1 cellular context compared by ENCODE assay signal in the genomic region with DNA sequence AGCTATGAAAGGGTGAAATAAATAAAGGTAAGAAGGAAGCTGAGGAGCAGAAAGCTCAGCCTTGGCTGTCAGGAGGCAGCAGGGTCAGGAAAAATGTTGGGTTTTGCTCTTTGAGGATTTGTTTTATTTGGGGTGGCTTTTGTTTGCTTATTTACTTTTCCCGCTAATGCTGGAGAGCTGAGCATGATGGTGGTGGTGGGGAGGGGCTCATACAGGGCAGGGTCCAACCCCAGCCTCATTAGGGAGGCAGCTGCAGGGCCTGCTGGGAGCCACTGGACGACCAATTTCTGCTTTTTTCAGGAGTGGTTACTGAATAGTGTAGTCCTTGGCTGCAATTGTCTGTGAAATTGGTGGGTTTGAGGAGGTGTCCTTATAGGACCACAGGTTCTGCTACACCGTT.
TF ChIP-seq lines count a peak whose summit lies in the region.

No MANE protein-coding gene starts in this region.

TF ChIP-seq in HepG2, 621 proteins besides CTCF, POLR2A, EP300 and RAD21 (continued from another document and continues in another):
- TF ChIP-seq SOX13 (IDR thresholded peaks at IDR 0.05) = no peak
- peak in 1 of 2 experiments; percentile 55; a peak in 2 of 4 replicates for TF ChIP-seq SOX13 (CRISPR knock-in tag; conservative IDR thresholded peaks at IDR 0.05 in 1 of 2, IDR thresholded peaks at IDR 0.05 in 1 of 2)
- TF ChIP-seq PHF20 (CRISPR knock-in tag; IDR thresholded peaks at IDR 0.05) = no peak
- TF ChIP-seq HOXA3 (CRISPR knock-in tag; IDR thresholded peaks at IDR 0.05) = peak; percentile 58
- TF ChIP-seq, protein P1, sequence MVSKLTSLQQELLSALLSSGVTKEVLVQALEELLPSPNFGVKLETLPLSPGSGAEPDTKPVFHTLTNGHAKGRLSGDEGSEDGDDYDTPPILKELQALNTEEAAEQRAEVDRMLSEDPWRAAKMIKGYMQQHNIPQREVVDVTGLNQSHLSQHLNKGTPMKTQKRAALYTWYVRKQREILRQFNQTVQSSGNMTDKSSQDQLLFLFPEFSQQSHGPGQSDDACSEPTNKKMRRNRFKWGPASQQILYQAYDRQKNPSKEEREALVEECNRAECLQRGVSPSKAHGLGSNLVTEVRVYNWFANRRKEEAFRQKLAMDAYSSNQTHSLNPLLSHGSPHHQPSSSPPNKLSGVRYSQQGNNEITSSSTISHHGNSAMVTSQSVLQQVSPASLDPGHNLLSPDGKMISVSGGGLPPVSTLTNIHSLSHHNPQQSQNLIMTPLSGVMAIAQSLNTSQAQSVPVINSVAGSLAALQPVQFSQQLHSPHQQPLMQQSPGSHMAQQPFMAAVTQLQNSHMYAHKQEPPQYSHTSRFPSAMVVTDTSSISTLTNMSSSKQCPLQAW (CRISPR knock-in tag; IDR thresholded peaks at IDR 0.05) = 0 out of 2 replicates have a peak, but pooled peaks have one; percentile 23
- no peak for TF ChIP-seq ARNT (IDR thresholded peaks at IDR 0.05)
- TF ChIP-seq, protein P2, sequence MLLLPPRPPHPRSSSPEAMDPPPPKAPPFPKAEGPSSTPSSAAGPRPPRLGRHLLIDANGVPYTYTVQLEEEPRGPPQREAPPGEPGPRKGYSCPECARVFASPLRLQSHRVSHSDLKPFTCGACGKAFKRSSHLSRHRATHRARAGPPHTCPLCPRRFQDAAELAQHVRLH (CRISPR knock-in tag; IDR thresholded peaks at IDR 0.05; ENCODE audit: borderline replicate concordance, low read depth) = peak; percentile 58; the same call in 1 of the 2 replicates
- TF ChIP-seq, protein P3, sequence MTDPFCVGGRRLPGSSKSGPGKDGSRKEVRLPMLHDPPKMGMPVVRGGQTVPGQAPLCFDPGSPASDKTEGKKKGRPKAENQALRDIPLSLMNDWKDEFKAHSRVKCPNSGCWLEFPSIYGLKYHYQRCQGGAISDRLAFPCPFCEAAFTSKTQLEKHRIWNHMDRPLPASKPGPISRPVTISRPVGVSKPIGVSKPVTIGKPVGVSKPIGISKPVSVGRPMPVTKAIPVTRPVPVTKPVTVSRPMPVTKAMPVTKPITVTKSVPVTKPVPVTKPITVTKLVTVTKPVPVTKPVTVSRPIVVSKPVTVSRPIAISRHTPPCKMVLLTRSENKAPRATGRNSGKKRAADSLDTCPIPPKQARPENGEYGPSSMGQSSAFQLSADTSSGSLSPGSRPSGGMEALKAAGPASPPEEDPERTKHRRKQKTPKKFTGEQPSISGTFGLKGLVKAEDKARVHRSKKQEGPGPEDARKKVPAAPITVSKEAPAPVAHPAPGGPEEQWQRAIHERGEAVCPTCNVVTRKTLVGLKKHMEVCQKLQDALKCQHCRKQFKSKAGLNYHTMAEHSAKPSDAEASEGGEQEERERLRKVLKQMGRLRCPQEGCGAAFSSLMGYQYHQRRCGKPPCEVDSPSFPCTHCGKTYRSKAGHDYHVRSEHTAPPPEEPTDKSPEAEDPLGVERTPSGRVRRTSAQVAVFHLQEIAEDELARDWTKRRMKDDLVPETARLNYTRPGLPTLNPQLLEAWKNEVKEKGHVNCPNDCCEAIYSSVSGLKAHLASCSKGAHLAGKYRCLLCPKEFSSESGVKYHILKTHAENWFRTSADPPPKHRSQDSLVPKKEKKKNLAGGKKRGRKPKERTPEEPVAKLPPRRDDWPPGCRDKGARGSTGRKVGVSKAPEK (CRISPR knock-in tag; IDR thresholded peaks at IDR 0.05; ENCODE audit: borderline replicate concordance) = no peak
- TF ChIP-seq PITX1 (CRISPR knock-in tag; IDR thresholded peaks at IDR 0.05) = peak; percentile 67
- no peak for TF ChIP-seq ZNF446 (CRISPR knock-in tag; IDR thresholded peaks at IDR 0.05)
- TF ChIP-seq FOXA3 (CRISPR knock-in tag; IDR thresholded peaks at IDR 0.05) = peak; percentile 79
- no peak for TF ChIP-seq ZNF776 (CRISPR knock-in tag; IDR thresholded peaks at IDR 0.05)
- no peak for TF ChIP-seq ZNF670 (CRISPR knock-in tag; IDR thresholded peaks at IDR 0.05; ENCODE audit: borderline replicate concordance)
- TF ChIP-seq, protein P4, sequence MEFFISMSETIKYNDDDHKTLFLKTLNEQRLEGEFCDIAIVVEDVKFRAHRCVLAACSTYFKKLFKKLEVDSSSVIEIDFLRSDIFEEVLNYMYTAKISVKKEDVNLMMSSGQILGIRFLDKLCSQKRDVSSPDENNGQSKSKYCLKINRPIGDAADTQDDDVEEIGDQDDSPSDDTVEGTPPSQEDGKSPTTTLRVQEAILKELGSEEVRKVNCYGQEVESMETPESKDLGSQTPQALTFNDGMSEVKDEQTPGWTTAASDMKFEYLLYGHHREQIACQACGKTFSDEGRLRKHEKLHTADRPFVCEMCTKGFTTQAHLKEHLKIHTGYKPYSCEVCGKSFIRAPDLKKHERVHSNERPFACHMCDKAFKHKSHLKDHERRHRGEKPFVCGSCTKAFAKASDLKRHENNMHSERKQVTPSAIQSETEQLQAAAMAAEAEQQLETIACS (CRISPR knock-in tag; IDR thresholded peaks at IDR 0.05) = no peak
- no peak for TF ChIP-seq ZNF564 (CRISPR knock-in tag; IDR thresholded peaks at IDR 0.05)
- no peak for TF ChIP-seq MLLT10 (CRISPR knock-in tag; IDR thresholded peaks at IDR 0.05)
- peak in 1 of 2 experiments; percentile 67; a peak in 1 of 4 replicates for TF ChIP-seq KLF16 (CRISPR knock-in tag; IDR thresholded peaks at IDR 0.05)
- TF ChIP-seq, protein P5, sequence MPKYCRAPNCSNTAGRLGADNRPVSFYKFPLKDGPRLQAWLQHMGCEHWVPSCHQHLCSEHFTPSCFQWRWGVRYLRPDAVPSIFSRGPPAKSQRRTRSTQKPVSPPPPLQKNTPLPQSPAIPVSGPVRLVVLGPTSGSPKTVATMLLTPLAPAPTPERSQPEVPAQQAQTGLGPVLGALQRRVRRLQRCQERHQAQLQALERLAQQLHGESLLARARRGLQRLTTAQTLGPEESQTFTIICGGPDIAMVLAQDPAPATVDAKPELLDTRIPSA (CRISPR knock-in tag; IDR thresholded peaks at IDR 0.05; ENCODE audit: borderline replicate concordance) = no peak
- TF ChIP-seq, protein P6, sequence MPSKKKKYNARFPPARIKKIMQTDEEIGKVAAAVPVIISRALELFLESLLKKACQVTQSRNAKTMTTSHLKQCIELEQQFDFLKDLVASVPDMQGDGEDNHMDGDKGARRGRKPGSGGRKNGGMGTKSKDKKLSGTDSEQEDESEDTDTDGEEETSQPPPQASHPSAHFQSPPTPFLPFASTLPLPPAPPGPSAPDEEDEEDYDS (CRISPR knock-in tag; IDR thresholded peaks at IDR 0.05) = peak; percentile 18; the same call in 1 of the 2 replicates
- TF ChIP-seq ZNF230 (CRISPR knock-in tag; IDR thresholded peaks at IDR 0.05) = 0 out of 2 replicates have a peak, but pooled peaks have one; percentile 32
- TF ChIP-seq SALL1 (CRISPR knock-in tag; IDR thresholded peaks at IDR 0.05) = peak; percentile 56; the same call in 1 of the 2 replicates
- TF ChIP-seq POGZ (CRISPR knock-in tag; IDR thresholded peaks at IDR 0.05) = peak; percentile 42; the same call in 1 of the 2 replicates
- no peak for TF ChIP-seq ZBTB38 (CRISPR knock-in tag; IDR thresholded peaks at IDR 0.05)
- TF ChIP-seq HDAC2 (CRISPR knock-in tag; IDR thresholded peaks at IDR 0.05) = peak; percentile 35; the same call in 1 of the 2 replicates
- no peak for TF ChIP-seq ZC3H4 (CRISPR knock-in tag; IDR thresholded peaks at IDR 0.05; ENCODE audit: borderline replicate concordance)
- no peak for TF ChIP-seq NKX3-1 (CRISPR knock-in tag; IDR thresholded peaks at IDR 0.05)
- TF ChIP-seq, protein P7, sequence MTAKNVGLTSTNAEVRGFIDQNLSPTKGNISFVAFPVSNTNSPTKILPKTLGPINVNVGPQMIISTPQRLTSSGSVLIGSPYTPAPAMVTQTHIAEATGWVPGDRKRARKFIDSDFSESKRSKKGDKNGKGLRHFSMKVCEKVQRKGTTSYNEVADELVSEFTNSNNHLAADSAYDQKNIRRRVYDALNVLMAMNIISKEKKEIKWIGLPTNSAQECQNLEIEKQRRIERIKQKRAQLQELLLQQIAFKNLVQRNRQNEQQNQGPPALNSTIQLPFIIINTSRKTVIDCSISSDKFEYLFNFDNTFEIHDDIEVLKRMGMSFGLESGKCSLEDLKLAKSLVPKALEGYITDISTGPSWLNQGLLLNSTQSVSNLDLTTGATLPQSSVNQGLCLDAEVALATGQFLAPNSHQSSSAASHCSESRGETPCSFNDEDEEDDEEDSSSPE (CRISPR knock-in tag; IDR thresholded peaks at IDR 0.05) = 0 out of 2 replicates have a peak, but pooled peaks have one; percentile 41
- no peak for TF ChIP-seq ZNF451 (CRISPR knock-in tag; IDR thresholded peaks at IDR 0.05)
- no peak for TF ChIP-seq ZNF256 (CRISPR knock-in tag; conservative IDR thresholded peaks at IDR 0.05)
- TF ChIP-seq ZNF660 (CRISPR knock-in tag; IDR thresholded peaks at IDR 0.05; ENCODE audit: borderline replicate concordance, low read depth) = no peak
- TF ChIP-seq, protein P8, sequence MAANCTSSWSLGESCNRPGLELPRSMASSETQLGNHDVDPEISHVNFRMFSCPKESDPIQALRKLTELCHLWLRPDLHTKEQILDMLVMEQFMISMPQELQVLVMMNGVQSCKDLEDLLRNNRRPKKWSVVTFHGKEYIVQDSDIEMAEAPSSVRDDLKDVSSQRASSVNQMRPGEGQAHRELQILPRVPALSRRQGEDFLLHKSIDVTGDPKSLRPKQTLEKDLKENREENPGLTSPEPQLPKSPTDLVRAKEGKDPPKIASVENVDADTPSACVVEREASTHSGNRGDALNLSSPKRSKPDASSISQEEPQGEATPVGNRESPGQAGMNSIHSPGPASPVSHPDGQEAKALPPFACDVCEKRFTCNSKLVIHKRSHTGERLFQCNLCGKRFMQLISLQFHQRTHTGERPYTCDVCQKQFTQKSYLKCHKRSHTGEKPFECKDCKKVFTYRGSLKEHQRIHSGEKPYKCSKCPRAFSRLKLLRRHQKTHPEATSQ (CRISPR knock-in tag; IDR thresholded peaks at IDR 0.05; ENCODE audit: borderline replicate concordance) = no peak
- no peak for TF ChIP-seq ZNF17 (CRISPR knock-in tag; IDR thresholded peaks at IDR 0.05)
- no peak for TF ChIP-seq FOXM1 (CRISPR knock-in tag; IDR thresholded peaks at IDR 0.05)
- peak; percentile 59; the same call in 1 of the 2 replicates for TF ChIP-seq SOX5 (CRISPR knock-in tag; IDR thresholded peaks at IDR 0.05; ENCODE audit: borderline replicate concordance)
- no peak for TF ChIP-seq IRF2 (CRISPR knock-in tag; IDR thresholded peaks at IDR 0.05)
- TF ChIP-seq, protein P9, sequence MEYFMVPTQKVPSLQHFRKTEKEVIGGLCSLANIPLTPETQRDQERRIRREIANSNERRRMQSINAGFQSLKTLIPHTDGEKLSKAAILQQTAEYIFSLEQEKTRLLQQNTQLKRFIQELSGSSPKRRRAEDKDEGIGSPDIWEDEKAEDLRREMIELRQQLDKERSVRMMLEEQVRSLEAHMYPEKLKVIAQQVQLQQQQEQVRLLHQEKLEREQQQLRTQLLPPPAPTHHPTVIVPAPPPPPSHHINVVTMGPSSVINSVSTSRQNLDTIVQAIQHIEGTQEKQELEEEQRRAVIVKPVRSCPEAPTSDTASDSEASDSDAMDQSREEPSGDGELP (IDR thresholded peaks at IDR 0.05; ENCODE audit: borderline replicate concordance, low read depth) = peak; percentile 31; the same call in 1 of the 2 replicates
- no peak for TF ChIP-seq ZNF766 (CRISPR knock-in tag; IDR thresholded peaks at IDR 0.05; ENCODE audit: borderline replicate concordance)
- TF ChIP-seq ZNF430 (CRISPR knock-in tag; IDR thresholded peaks at IDR 0.05) = no peak
- no peak for TF ChIP-seq RBM22 (optimal IDR thresholded peaks at IDR 0.05; ENCODE audit: low read length)
- no peak for TF ChIP-seq KLF9 (CRISPR knock-in tag; IDR thresholded peaks at IDR 0.05; ENCODE audit: low read depth)
- TF ChIP-seq, protein P10, sequence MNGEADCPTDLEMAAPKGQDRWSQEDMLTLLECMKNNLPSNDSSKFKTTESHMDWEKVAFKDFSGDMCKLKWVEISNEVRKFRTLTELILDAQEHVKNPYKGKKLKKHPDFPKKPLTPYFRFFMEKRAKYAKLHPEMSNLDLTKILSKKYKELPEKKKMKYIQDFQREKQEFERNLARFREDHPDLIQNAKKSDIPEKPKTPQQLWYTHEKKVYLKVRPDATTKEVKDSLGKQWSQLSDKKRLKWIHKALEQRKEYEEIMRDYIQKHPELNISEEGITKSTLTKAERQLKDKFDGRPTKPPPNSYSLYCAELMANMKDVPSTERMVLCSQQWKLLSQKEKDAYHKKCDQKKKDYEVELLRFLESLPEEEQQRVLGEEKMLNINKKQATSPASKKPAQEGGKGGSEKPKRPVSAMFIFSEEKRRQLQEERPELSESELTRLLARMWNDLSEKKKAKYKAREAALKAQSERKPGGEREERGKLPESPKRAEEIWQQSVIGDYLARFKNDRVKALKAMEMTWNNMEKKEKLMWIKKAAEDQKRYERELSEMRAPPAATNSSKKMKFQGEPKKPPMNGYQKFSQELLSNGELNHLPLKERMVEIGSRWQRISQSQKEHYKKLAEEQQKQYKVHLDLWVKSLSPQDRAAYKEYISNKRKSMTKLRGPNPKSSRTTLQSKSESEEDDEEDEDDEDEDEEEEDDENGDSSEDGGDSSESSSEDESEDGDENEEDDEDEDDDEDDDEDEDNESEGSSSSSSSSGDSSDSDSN (CRISPR knock-in tag; IDR thresholded peaks at IDR 0.05) = no peak
- no peak for TF ChIP-seq CREB1 (IDR thresholded peaks at IDR 0.05)
- no peak for TF ChIP-seq CREB1 (CRISPR knock-in tag; IDR thresholded peaks at IDR 0.05)
- TF ChIP-seq CBFB (CRISPR knock-in tag; IDR thresholded peaks at IDR 0.05) = no peak
- no peak for TF ChIP-seq MEIS1 (CRISPR knock-in tag; IDR thresholded peaks at IDR 0.05; ENCODE audit: borderline replicate concordance)
- no peak for TF ChIP-seq ZNF160 (CRISPR knock-in tag; IDR thresholded peaks at IDR 0.05)
- TF ChIP-seq, protein P11, sequence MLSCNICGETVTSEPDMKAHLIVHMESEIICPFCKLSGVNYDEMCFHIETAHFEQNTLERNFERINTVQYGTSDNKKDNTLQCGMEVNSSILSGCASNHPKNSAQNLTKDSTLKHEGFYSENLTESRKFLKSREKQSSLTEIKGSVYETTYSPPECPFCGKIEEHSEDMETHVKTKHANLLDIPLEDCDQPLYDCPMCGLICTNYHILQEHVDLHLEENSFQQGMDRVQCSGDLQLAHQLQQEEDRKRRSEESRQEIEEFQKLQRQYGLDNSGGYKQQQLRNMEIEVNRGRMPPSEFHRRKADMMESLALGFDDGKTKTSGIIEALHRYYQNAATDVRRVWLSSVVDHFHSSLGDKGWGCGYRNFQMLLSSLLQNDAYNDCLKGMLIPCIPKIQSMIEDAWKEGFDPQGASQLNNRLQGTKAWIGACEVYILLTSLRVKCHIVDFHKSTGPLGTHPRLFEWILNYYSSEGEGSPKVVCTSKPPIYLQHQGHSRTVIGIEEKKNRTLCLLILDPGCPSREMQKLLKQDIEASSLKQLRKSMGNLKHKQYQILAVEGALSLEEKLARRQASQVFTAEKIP (CRISPR knock-in tag; IDR thresholded peaks at IDR 0.05; ENCODE audit: borderline replicate concordance) = no peak
- TF ChIP-seq ATM (IDR thresholded peaks at IDR 0.05; ENCODE audit: borderline replicate concordance) = no peak
- TF ChIP-seq, protein P12, sequence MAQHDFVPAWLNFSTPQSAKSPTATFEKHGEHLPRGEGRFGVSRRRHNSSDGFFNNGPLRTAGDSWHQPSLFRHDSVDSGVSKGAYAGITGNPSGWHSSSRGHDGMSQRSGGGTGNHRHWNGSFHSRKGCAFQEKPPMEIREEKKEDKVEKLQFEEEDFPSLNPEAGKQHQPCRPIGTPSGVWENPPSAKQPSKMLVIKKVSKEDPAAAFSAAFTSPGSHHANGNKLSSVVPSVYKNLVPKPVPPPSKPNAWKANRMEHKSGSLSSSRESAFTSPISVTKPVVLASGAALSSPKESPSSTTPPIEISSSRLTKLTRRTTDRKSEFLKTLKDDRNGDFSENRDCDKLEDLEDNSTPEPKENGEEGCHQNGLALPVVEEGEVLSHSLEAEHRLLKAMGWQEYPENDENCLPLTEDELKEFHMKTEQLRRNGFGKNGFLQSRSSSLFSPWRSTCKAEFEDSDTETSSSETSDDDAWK (CRISPR knock-in tag; IDR thresholded peaks at IDR 0.05) = no peak
- no peak for TF ChIP-seq NFE2 (CRISPR knock-in tag; IDR thresholded peaks at IDR 0.05)
- peak; percentile 39; the same call in 1 of the 2 replicates for TF ChIP-seq NCOA2 (CRISPR knock-in tag; IDR thresholded peaks at IDR 0.05)
- TF ChIP-seq ZSCAN21 (CRISPR knock-in tag; IDR thresholded peaks at IDR 0.05; ENCODE audit: borderline replicate concordance) = no peak
- peak; percentile 8; the same call in 1 of the 2 replicates for TF ChIP-seq ZBTB7A (CRISPR knock-in tag; IDR thresholded peaks at IDR 0.05)
